In the genomic region with DNA sequence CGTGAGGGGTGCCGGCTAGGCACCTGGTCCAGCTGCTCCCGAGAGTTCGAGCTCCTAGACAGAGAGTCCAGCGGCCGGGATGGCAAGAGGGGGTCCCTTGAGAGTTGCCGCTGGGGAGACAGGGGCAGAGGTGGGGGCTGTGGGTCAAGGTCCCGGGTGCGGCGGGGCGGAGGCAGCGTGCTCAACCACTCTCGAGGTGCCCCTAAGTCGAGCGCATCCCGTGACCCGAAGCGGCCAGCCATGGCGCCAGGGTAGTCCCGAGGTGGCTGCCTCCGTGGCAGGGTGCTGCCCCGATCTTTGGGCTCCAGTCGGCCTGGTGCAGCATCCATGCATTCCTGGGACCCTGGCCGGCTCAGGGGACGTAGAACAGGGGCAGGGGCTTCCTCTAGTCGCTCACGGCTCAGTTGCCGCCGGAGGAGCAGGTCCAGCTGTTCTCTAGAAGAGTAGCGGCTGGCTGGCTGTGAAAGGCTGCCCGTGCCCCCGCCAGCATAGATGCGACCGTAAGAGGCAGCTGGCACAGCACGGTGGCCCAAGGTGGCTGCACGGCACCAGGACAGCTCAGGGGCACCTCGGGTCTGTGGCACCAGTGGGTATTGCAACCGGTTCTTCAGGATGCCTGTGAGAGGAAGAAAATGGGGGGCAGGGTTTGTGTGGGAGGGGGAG, we compare ENCODE assay signal across 10 cellular contexts. TPM values are rescaled to one million over a fixed set of nuclear protein-coding genes. Genes with fewer than 3 reads are reported as not detected.
"Had no signal": no experiment of that assay in that cellular context is flagged by ENCODE, and none has a peak within 500 bp of the region (broad histone marks: within the 10 kb centered on the region; RNA-seq: fewer than 3 reads in every experiment).

No MANE protein-coding gene starts in this region.

- DNase-seq: GM23248, GOT3, H7, H9, HCEC 1CT, HFFc6 had no signal

- H3K9me3 Mint-ChIP-seq: GM23338, H9, HFFc6 had no signal

- H3K9me3 ChIP-seq: HAP-1 had no signal

- H3K9ac ChIP-seq: GM23248 had no signal

- H3K36me3 ChIP-seq: HAP-1 had no signal

- H3K4me3 ChIP-seq: GM23248, GM23338, HAP-1 had no signal

- H3K27ac ChIP-seq: GM23248 had no signal

- H3K4me2 ChIP-seq: GM23338 had no signal

- H3K27ac Mint-ChIP-seq: GM23338, HFFc6 had no signal

- H3K4me3 Mint-ChIP-seq: GM23338, H9, HFFc6 had no signal

- H2AFZ ChIP-seq: GM23248, GM23338 had no signal

RNA-seq across cellular contexts. Expression of a gene that starts 18.5 kb away (rescaled TPM):
- total RNA-seq: GM23248, GM23338, H1, H4, H7 had no signal
- polyA plus RNA-seq: GM23248, GM23338, H1 had no signal
